Comparison of ENCODE assay signal across 1 cellular context in the genomic region with DNA sequence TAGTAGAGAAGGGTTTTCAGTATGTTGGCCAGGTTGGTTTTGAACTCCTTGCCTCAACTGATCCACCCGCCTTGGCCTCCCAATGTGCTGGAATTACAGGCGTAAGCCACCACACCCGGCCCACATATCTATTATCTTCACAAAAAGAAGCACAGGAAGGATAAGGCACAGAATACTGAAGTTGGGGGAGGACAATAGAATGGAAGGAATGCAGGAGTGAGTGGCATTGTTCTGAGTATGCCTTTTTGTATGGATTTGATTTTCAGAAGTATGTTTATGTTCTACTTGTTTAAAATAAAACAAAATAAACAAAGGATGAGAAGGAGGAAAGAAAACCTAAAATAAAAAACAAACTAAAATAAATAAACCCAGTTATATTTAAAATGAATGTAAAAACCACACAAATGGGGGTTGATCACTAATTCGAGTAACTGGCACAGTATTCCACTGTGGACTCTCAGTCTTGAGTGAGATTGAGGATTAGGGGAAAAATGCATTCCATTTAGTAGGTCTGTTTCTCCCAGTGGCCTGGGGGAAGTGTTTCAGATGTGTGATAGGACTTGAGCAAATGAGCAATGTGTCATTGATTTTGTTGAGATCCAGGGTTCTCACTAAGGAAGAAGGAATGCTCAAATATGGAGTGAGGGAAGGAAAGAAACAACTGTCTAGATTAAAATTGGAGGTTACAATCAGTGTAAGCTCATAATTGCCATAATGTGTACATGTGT.
TF ChIP-seq lines count a peak whose summit lies in the region.

No MANE protein-coding gene starts in this region.

TF ChIP-seq in SK-N-SH treated with all-trans-retinoic acid at 6 μM for 48 hours, 23 proteins besides CTCF, POLR2A, EP300 and RAD21 (continued from another document):
- TF ChIP-seq, protein P1, sequence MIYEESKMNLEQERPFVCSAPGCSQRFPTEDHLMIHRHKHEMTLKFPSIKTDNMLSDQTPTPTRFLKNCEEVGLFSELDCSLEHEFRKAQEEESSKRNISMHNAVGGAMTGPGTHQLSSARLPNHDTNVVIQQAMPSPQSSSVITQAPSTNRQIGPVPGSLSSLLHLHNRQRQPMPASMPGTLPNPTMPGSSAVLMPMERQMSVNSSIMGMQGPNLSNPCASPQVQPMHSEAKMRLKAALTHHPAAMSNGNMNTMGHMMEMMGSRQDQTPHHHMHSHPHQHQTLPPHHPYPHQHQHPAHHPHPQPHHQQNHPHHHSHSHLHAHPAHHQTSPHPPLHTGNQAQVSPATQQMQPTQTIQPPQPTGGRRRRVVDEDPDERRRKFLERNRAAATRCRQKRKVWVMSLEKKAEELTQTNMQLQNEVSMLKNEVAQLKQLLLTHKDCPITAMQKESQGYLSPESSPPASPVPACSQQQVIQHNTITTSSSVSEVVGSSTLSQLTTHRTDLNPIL (CRISPR knock-in tag; IDR thresholded peaks at IDR 0.05; ENCODE audit: low read depth) = no peak
- no peak for TF ChIP-seq ZFP30 (CRISPR knock-in tag; IDR thresholded peaks at IDR 0.05)
- no peak for TF ChIP-seq ZNF8 (CRISPR knock-in tag; IDR thresholded peaks at IDR 0.05)
- TF ChIP-seq TCF4 (CRISPR knock-in tag; IDR thresholded peaks at IDR 0.05; ENCODE audit: borderline replicate concordance) = no peak
- no peak for TF ChIP-seq ZNF565 (CRISPR knock-in tag; conservative IDR thresholded peaks at IDR 0.05; ENCODE audit: low read depth)
- no peak for TF ChIP-seq RARB (CRISPR knock-in tag; IDR thresholded peaks at IDR 0.05)
- no peak for TF ChIP-seq PATZ1 (CRISPR knock-in tag; IDR thresholded peaks at IDR 0.05; ENCODE audit: borderline replicate concordance)
